In the genomic region with DNA sequence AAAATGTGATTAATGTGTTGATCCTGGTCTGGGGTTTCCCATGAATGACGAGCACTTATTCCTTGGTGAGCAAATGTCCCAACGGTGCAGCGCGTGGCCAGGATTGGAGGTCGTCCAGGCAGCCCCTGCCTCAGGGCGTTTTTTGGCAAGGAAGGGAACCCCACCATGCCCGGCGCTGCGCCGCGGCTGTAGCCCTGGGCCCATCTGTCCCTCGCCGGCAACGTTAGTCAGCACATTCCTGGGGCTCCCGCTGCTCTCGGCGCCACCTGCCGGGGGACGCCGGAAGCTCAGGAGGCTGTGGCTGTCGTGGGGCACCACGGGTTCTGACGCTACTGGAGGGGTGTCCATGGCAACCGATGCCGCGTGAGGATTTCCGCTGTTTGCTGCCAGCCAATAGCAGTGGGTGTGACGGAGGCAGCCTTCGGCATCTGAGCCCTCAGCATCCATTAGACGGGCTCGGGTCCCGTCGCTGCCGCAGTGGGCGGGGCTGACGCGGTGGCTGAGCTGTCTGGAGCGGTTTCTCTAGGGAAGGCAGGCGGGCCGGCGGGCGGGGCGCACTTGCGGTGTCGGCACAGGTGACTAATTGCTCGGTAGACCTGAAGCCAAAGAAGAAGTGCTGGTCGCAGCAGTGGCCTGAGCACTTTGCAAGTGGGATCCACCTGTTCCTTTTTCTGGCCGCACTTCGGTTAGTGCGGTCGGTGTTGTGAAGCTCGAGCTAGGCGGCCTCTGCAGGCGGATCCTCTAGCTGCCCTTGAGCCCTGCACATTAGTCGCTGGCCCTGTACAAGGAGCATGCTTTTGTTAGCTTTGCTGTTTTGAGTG, we compare ENCODE assay signal across 8 cellular contexts. TPM values are rescaled to one million over a fixed set of nuclear protein-coding genes. Genes with fewer than 3 reads are reported as not detected.
DNase-seq lines count a peak whose midpoint lies in the region; ATAC-seq and TF ChIP-seq lines count a peak whose summit lies in the region.

No MANE protein-coding gene starts in this region.

- peak overlapping the region; percentile 81 for H3K27ac ChIP-seq in AG04450 (ENCODE audit: low read depth, low read length)
- peak overlapping the region; percentile 35 for H3K27ac ChIP-seq in WERI-Rb-1

- no peaks in the 10 kb centered on the region for H3K9me3 Mint-ChIP-seq in immature natural killer cell

- H3K4me3 ChIP-seq in AG04450 (ENCODE audit: low read depth, low read length): peak overlapping the region; percentile 68
- H3K4me3 ChIP-seq in WERI-Rb-1 (ENCODE audit: low read depth, low read length): peak overlapping the region; percentile 24
- H3K4me3 ChIP-seq in cardiac fibroblast (replicated peaks in 1 of 2; ENCODE audit: low read depth in 2 of 2, low read length in 2 of 2): peak overlapping the region; percentile 39 to 48

- H3K4me1 Mint-ChIP-seq in immature natural killer cell: peaks cover 20 to 29% of the 10 kb centered on the region in 2 donors

- H3K9me3 ChIP-seq in AG04450 (ENCODE audit: control insufficient read depth, insufficient read depth, low read length) (no peaks in the 10 kb centered on the region; the same call in 1 of the 2 replicates), WERI-Rb-1 (ENCODE audit: severe bottlenecking) (no peaks in the 10 kb centered on the region)

- peak overlapping the region; percentile 89 to 94 (median 92) for H3K27ac Mint-ChIP-seq in immature natural killer cell

- POLR2A ChIA-PET in AG04450 (lab: Yijun Ruan, JAX): interaction anchor here (0.6 to 1.5 kb wide), 5 partner anchors 30 to 114 kb away, joined by 3 to 7 read pairs (median 4); a partner anchor contains a TSS

- H3K27me3 Mint-ChIP-seq in immature natural killer cell (ENCODE audit: low read depth in 3 of 3): peaks cover 8 to 16% (median 11%) of the 10 kb centered on the region in 3 donors

- H3K4me3 Mint-ChIP-seq in immature natural killer cell: peak overlapping the region; percentile 79 to 86 (median 81)

- peaks cover 4 to 24% (median 6%) of the 10 kb centered on the region in 3 donors for H3K36me3 Mint-ChIP-seq in immature natural killer cell

- H3K27me3 ChIP-seq in AG04450 (ENCODE audit: control insufficient read depth, insufficient read depth, low read length): no peaks in the 10 kb centered on the region
- no peaks in the 10 kb centered on the region for H3K27me3 ChIP-seq in WERI-Rb-1 (ENCODE audit: insufficient read depth, low read depth, severe bottlenecking)

- DNase-seq in AG04450 (ENCODE audit: low read depth, low spot score) (peak; percentile 98), NCI-H2196 (lab: John Stamatoyannopoulos, UW; ENCODE audit: unreplicated experiment) (peak; percentile 99), WERI-Rb-1 (peak; percentile 98), cardiac fibroblast (ENCODE audit: low read depth in 2 of 2) (peak; percentile 99), immature natural killer cell (peak; percentile 99 to 100 (median 99)), smooth muscle cell of the brain vasculature (ENCODE audit: low read depth, low spot score) (peak; percentile 83)

- CTCF ChIA-PET in AG04450 (lab: Charles Lee): interaction anchor here (0.8 to 1.2 kb wide), 5 partner anchors 9 to 217 kb away, joined by 3 to 7 read pairs (median 6); no protein-coding TSS in a partner anchor

- TF ChIP-seq CTCF in AG04450 (IDR thresholded peaks at IDR 0.05; ENCODE audit: low read depth, low read length) (peak; percentile 99), WERI-Rb-1 (IDR thresholded peaks at IDR 0.05; ENCODE audit: low read depth, low read length) (peak; percentile 95), cardiac fibroblast (IDR thresholded peaks at IDR 0.05; ENCODE audit: low read depth, low read length) (peak; percentile 97)

- H3K36me3 ChIP-seq in WERI-Rb-1: peaks cover 27% of the 10 kb centered on the region

- ATAC-seq in GM18870 (IDR thresholded peaks at IDR 0.05; ENCODE audit: unreplicated experiment) (peak; percentile 98), HG03135 (IDR thresholded peaks at IDR 0.05; ENCODE audit: unreplicated experiment) (peak; percentile 96)

RNA-seq across cellular contexts. Expression of a gene that starts 29.5 kb away (rescaled TPM):
- polyA plus RNA-seq in AG04450 (2011; rRNA removed): 52.9 and 64.9 TPM in 2 replicates
- polyA minus RNA-seq in AG04450 (2011; rRNA and poly(A)+ RNA removed): 84.4 and 106 TPM in 2 replicates
- polyA plus RNA-seq in immature natural killer cell: 10 to 100 TPM; 16.3 to 34.9 (median 26.3) TPM

Comparison
In these comparisons a context has a peak if more than half of its experiments do, and no peak if none do; other contexts are left out.
1. Peak in every context shown above with its lines: DNase-seq, ATAC-seq, H3K4me3 ChIP-seq and H3K27ac ChIP-seq.